Comparison of ENCODE assay signal across 8 cellular contexts in the genomic region with DNA sequence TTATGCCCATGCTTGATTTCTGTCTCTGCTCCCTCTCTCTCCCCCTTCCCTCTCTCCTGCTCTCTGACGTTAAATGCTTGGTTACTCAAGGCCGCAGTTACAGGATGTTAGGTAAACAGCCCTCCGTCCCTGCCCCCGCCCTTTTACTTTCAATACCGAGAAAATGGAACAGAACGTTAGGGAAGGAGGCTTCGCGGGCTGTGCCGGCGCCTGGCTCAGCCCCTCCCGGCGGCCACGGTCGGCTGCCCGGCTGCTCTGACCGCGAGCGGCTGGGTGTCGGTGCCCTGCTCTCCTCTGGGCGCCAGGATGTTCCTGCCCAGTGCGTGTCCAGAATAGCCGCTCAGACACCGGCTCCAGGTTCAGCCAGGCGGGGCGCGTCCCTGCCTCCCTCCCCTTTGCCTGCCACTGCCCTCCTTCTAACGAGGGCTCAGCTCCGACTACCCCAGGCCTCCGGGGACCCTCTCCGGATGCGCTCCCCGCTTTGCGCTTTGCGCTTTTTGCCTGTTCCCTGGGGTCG.
DNase-seq lines count a peak whose midpoint lies in the region; ATAC-seq and TF ChIP-seq lines count a peak whose summit lies in the region.

No MANE protein-coding gene starts in this region.

- no peaks in the 10 kb centered on the region for H3K27me3 ChIP-seq in right atrium auricular region

- ATAC-seq in GM21526 (IDR thresholded peaks at IDR 0.05; ENCODE audit: low FRiP score, unreplicated experiment) (peak; percentile 65), WTC11 (peak; percentile 88), HG02623 (IDR thresholded peaks at IDR 0.05; ENCODE audit: unreplicated experiment) (no peak)

- no peaks in the 10 kb centered on the region for H3K4me1 ChIP-seq in right atrium auricular region

- H3K9me3 ChIP-seq in right atrium auricular region, result no peaks in the 10 kb centered on the region

- H3K4me1 Mint-ChIP-seq in WTC11, result peaks cover 2% of the 10 kb centered on the region; the same call in 1 of the 2 replicates

- no peaks in the 10 kb centered on the region for H3K36me3 Mint-ChIP-seq in WTC11

- no peak overlapping the region for H3K27ac ChIP-seq in right atrium auricular region

- TF ChIP-seq CTCF in WTC11 (IDR thresholded peaks at IDR 0.05) (no peak), right atrium auricular region (IDR thresholded peaks at IDR 0.05) (no peak)

- POLR2A ChIA-PET in WTC11 (lab: Charles Lee), result interaction anchor here (0.6 kb wide), 1 partner anchor 423 kb away, joined by 5 read pairs; no protein-coding TSS in a partner anchor

- DNase-seq in GM04504 (ENCODE audit: low read depth) (peak; percentile 2), LHCN-M2 (ENCODE audit: low read depth) (peak; percentile 14), WTC11 (ENCODE audit: low spot score) (peak; percentile 54), right atrium auricular region (ENCODE audit: low spot score) (no peak), skeletal muscle cell (ENCODE audit: low read depth) (no peak)
- no peak for DNase-seq in central memory CD4-positive, alpha-beta T cell

- H3K4me3 ChIP-seq in right atrium auricular region, result peak overlapping the region; percentile 12 to 41
- peak overlapping the region; percentile 23 for H3K4me3 ChIP-seq in skeletal muscle cell (ENCODE audit: low read depth, low read length)

- peaks cover 26% of the 10 kb centered on the region for H3K27me3 Mint-ChIP-seq in WTC11 (ENCODE audit: low read depth)

- H3K36me3 ChIP-seq in right atrium auricular region, result no peaks in the 10 kb centered on the region

- peak overlapping the region; percentile 66 for H3K4me3 Mint-ChIP-seq in WTC11

- peaks cover 12% of the 10 kb centered on the region for H3K9me3 Mint-ChIP-seq in WTC11

- no peak overlapping the region for H3K27ac Mint-ChIP-seq in WTC11

- CTCF ChIA-PET in WTC11 (lab: Charles Lee), result interaction anchor here (0.9 to 1.0 kb wide), 2 partner anchors 12 to 15 kb away, joined by 3 to 4 read pairs; no protein-coding TSS in a partner anchor

TF ChIP-seq in WTC11, 78 proteins besides CTCF, POLR2A, EP300 and RAD21 (continues in another document):
- TF ChIP-seq ZNF219 (CRISPR knock-in tag; IDR thresholded peaks at IDR 0.05; ENCODE audit: borderline replicate concordance) (no peak), ZNF263 (CRISPR knock-in tag; IDR thresholded peaks at IDR 0.05; ENCODE audit: low read depth) (no peak), NFATC4 (CRISPR knock-in tag; IDR thresholded peaks at IDR 0.05) (no peak), FOXJ3 (CRISPR knock-in tag; IDR thresholded peaks at IDR 0.05; ENCODE audit: borderline replicate concordance) (no peak), NR3C1 (CRISPR knock-in tag; conservative IDR thresholded peaks at IDR 0.05; ENCODE audit: low read depth) (no peak), EMX1 (CRISPR knock-in tag; IDR thresholded peaks at IDR 0.05) (no peak), SMAD3 (CRISPR knock-in tag; IDR thresholded peaks at IDR 0.05; ENCODE audit: borderline replicate concordance) (no peak), JUN (CRISPR knock-in tag; IDR thresholded peaks at IDR 0.05) (no peak), TCF7 (CRISPR knock-in tag; IDR thresholded peaks at IDR 0.05; ENCODE audit: low read depth) (no peak), MXD4 (CRISPR knock-in tag; IDR thresholded peaks at IDR 0.05; ENCODE audit: borderline replicate concordance) (no peak), PRRX2 (CRISPR knock-in tag; IDR thresholded peaks at IDR 0.05) (no peak), IRF2 (CRISPR knock-in tag; IDR thresholded peaks at IDR 0.05; ENCODE audit: borderline replicate concordance, low read depth) (no peak), NR2C2 (CRISPR knock-in tag; IDR thresholded peaks at IDR 0.05) (no peak)
- TF ChIP-seq, protein P1, sequence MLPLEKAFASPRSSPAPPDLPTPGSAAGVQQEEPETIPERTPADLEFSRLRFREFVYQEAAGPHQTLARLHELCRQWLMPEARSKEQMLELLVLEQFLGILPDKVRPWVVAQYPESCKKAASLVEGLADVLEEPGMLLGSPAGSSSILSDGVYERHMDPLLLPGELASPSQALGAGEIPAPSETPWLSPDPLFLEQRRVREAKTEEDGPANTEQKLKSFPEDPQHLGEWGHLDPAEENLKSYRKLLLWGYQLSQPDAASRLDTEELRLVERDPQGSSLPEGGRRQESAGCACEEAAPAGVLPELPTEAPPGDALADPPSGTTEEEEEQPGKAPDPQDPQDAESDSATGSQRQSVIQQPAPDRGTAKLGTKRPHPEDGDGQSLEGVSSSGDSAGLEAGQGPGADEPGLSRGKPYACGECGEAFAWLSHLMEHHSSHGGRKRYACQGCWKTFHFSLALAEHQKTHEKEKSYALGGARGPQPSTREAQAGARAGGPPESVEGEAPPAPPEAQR (CRISPR knock-in tag; IDR thresholded peaks at IDR 0.05), result no peak
- TF ChIP-seq, protein P2, sequence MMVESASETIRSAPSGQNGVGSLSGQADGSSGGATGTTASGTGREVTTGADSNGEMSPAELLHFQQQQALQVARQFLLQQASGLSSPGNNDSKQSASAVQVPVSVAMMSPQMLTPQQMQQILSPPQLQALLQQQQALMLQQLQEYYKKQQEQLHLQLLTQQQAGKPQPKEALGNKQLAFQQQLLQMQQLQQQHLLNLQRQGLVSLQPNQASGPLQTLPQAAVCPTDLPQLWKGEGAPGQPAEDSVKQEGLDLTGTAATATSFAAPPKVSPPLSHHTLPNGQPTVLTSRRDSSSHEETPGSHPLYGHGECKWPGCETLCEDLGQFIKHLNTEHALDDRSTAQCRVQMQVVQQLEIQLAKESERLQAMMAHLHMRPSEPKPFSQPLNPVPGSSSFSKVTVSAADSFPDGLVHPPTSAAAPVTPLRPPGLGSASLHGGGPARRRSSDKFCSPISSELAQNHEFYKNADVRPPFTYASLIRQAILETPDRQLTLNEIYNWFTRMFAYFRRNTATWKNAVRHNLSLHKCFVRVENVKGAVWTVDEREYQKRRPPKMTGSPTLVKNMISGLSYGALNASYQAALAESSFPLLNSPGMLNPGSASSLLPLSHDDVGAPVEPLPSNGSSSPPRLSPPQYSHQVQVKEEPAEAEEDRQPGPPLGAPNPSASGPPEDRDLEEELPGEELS (CRISPR knock-in tag; IDR thresholded peaks at IDR 0.05), result no peak
- TF ChIP-seq, protein P3, sequence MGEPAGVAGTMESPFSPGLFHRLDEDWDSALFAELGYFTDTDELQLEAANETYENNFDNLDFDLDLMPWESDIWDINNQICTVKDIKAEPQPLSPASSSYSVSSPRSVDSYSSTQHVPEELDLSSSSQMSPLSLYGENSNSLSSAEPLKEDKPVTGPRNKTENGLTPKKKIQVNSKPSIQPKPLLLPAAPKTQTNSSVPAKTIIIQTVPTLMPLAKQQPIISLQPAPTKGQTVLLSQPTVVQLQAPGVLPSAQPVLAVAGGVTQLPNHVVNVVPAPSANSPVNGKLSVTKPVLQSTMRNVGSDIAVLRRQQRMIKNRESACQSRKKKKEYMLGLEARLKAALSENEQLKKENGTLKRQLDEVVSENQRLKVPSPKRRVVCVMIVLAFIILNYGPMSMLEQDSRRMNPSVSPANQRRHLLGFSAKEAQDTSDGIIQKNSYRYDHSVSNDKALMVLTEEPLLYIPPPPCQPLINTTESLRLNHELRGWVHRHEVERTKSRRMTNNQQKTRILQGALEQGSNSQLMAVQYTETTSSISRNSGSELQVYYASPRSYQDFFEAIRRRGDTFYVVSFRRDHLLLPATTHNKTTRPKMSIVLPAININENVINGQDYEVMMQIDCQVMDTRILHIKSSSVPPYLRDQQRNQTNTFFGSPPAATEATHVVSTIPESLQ (CRISPR knock-in tag; IDR thresholded peaks at IDR 0.05), result no peak
- TF ChIP-seq, protein P4, sequence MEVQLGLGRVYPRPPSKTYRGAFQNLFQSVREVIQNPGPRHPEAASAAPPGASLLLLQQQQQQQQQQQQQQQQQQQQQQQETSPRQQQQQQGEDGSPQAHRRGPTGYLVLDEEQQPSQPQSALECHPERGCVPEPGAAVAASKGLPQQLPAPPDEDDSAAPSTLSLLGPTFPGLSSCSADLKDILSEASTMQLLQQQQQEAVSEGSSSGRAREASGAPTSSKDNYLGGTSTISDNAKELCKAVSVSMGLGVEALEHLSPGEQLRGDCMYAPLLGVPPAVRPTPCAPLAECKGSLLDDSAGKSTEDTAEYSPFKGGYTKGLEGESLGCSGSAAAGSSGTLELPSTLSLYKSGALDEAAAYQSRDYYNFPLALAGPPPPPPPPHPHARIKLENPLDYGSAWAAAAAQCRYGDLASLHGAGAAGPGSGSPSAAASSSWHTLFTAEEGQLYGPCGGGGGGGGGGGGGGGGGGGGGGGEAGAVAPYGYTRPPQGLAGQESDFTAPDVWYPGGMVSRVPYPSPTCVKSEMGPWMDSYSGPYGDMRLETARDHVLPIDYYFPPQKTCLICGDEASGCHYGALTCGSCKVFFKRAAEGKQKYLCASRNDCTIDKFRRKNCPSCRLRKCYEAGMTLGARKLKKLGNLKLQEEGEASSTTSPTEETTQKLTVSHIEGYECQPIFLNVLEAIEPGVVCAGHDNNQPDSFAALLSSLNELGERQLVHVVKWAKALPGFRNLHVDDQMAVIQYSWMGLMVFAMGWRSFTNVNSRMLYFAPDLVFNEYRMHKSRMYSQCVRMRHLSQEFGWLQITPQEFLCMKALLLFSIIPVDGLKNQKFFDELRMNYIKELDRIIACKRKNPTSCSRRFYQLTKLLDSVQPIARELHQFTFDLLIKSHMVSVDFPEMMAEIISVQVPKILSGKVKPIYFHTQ (CRISPR knock-in tag; IDR thresholded peaks at IDR 0.05), result no peak
- TF ChIP-seq, protein P5, sequence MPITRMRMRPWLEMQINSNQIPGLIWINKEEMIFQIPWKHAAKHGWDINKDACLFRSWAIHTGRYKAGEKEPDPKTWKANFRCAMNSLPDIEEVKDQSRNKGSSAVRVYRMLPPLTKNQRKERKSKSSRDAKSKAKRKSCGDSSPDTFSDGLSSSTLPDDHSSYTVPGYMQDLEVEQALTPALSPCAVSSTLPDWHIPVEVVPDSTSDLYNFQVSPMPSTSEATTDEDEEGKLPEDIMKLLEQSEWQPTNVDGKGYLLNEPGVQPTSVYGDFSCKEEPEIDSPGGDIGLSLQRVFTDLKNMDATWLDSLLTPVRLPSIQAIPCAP (CRISPR knock-in tag; IDR thresholded peaks at IDR 0.05), result no peak
- TF ChIP-seq, protein P6, sequence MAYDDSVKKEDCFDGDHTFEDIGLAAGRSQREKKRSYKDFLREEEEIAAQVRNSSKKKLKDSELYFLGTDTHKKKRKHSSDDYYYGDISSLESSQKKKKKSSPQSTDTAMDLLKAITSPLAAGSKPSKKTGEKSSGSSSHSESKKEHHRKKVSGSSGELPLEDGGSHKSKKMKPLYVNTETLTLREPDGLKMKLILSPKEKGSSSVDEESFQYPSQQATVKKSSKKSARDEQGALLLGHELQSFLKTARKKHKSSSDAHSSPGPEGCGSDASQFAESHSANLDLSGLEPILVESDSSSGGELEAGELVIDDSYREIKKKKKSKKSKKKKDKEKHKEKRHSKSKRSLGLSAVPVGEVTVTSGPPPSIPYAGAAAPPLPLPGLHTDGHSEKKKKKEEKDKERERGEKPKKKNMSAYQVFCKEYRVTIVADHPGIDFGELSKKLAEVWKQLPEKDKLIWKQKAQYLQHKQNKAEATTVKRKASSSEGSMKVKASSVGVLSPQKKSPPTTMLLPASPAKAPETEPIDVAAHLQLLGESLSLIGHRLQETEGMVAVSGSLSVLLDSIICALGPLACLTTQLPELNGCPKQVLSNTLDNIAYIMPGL (CRISPR knock-in tag; IDR thresholded peaks at IDR 0.05), result no peak

Comparison
In these comparisons a context has a peak if more than half of its experiments do, and no peak if none do; other contexts are left out.
1. DNase-seq: peak in GM04504 (single experiment), LHCN-M2 (single experiment) and WTC11 (single experiment); none in right atrium auricular region (single experiment), skeletal muscle cell (single experiment) and central memory CD4-positive, alpha-beta T cell (single experiment).